8 cellular contexts compared by ENCODE assay signal in genomic region chr7:22357311-22358175, GRCh38. TPM values are rescaled to one million over a fixed set of nuclear protein-coding genes. Genes with fewer than 3 reads are reported as not detected.
DNase-seq lines count a peak whose midpoint lies in the region; ATAC-seq and TF ChIP-seq lines count a peak whose summit lies in the region.

No MANE protein-coding gene starts in this region.

- no peak for TF ChIP-seq CTCF in osteocyte (IDR thresholded peaks at IDR 0.05)

- H3K27me3 ChIP-seq in aorta (ENCODE audit: control insufficient read depth in 1 of 2, insufficient read depth in 2 of 2, low read length in 1 of 2): peaks cover 0 to 6% of the 10 kb centered on the region in 2 donors

- peaks cover 6% of the 10 kb centered on the region for H3K4me1 Mint-ChIP-seq in activated T-cell treated with anti-CD3 and anti-CD28 coated beads, Interleukin-2, amount 50 U/mL, for 4 hours (ENCODE audit: low read depth)
- H3K4me1 Mint-ChIP-seq in osteocyte (ENCODE audit: unreplicated experiment): peaks cover 11% of the 10 kb centered on the region

- WGBS in aorta, 2 donors: 17 to 18% methylated on average over 20 to 23 of the region's 23 CpGs

- no peak for ATAC-seq in activated T-cell treated with anti-CD3 and anti-CD28 coated beads, Interleukin-2, amount 50 U/mL, for 4 hours
- ATAC-seq in esophagus mucosa (peak; percentile 91), GM21737 (IDR thresholded peaks at IDR 0.05; ENCODE audit: unreplicated experiment) (no peak), aorta (ENCODE audit: low FRiP score) (no peak), GM18517 (IDR thresholded peaks at IDR 0.05; ENCODE audit: unreplicated experiment) (no peak)

- H3K36me3 ChIP-seq in aorta (ENCODE audit: control insufficient read depth in 1 of 2, insufficient read depth in 2 of 2, low read length in 1 of 2): no peaks in the 10 kb centered on the region

- H3K4me3 ChIP-seq in aorta (ENCODE audit: low read length in 2 of 2): peak overlapping the region in 1 of 2 donors; percentile 24

- H3K9me3 ChIP-seq in aorta (ENCODE audit: control insufficient read depth, low read length): peaks cover 4% of the 10 kb centered on the region

- intact Hi-C loops in aorta (cut with DNase I): no loop called here

- no peaks in the 10 kb centered on the region for H3K4me1 ChIP-seq in aorta (ENCODE audit: control insufficient read depth in 1 of 2, insufficient read depth in 2 of 2, low read length in 2 of 2)

- no peak for DNase-seq in activated T-cell treated with anti-CD3 and anti-CD28 coated beads, Interleukin-2, amount 50 U/mL, for 4 hours
- DNase-seq in activated T-cell treated with anti-CD3 and anti-CD28 coated beads, Interleukin-2, amount 50 U/mL, for 48 hours: no peak
- DNase-seq in NCI-H774 (lab: John Stamatoyannopoulos, UW) (peak; percentile 68), osteocyte (ENCODE audit: extremely low spot score, unreplicated experiment) (no peak), aorta (no peak)

- H3K9me3 Mint-ChIP-seq in activated T-cell treated with anti-CD3 and anti-CD28 coated beads, Interleukin-2, amount 50 U/mL, for 4 hours: peaks cover 12% of the 10 kb centered on the region
- H3K9me3 Mint-ChIP-seq in osteocyte (ENCODE audit: unreplicated experiment): peaks cover 3% of the 10 kb centered on the region

- H3K27ac ChIP-seq in aorta (ENCODE audit: low read depth in 1 of 2, low read length in 2 of 2): no peak overlapping the region

- H3K27ac Mint-ChIP-seq in osteocyte (ENCODE audit: unreplicated experiment): no peak overlapping the region

- no peaks in the 10 kb centered on the region for H3K36me3 Mint-ChIP-seq in activated T-cell treated with anti-CD3 and anti-CD28 coated beads, Interleukin-2, amount 50 U/mL, for 4 hours (ENCODE audit: insufficient read depth)
- no peaks in the 10 kb centered on the region for H3K36me3 Mint-ChIP-seq in osteocyte (ENCODE audit: unreplicated experiment)

- peak overlapping the region; percentile 59 for H3K4me3 Mint-ChIP-seq in activated T-cell treated with anti-CD3 and anti-CD28 coated beads, Interleukin-2, amount 50 U/mL, for 4 hours
- H3K4me3 Mint-ChIP-seq in osteocyte (ENCODE audit: unreplicated experiment): peak overlapping the region; percentile 70

- H3K27me3 Mint-ChIP-seq in activated T-cell treated with anti-CD3 and anti-CD28 coated beads, Interleukin-2, amount 50 U/mL, for 4 hours (ENCODE audit: low read depth): peaks cover 39% of the 10 kb centered on the region
- peaks cover 33% of the 10 kb centered on the region for H3K27me3 Mint-ChIP-seq in osteocyte (ENCODE audit: unreplicated experiment)

RNA-seq across cellular contexts. Expression of gene RAPGEF5, which starts 0.6 kb away (rescaled TPM):
- 1 to 10 TPM in 1 of 3 donors, under 1 TPM in 2; 0.21 to 1.3 (median 0.56) TPM for total RNA-seq in activated T-cell treated with anti-CD3 and anti-CD28 coated beads, Interleukin-2, amount 50 U/mL, for 4 hours
- total RNA-seq in esophagus mucosa (48.6 TPM), osteocyte (0.21 and 0.27 TPM in 2 replicates), aorta (10 to 100 TPM; 68.1 to 77.1 TPM)
- polyA plus RNA-seq in aorta: 10 to 100 TPM in 1 of 2 donors, 1 to 10 TPM in 1; 8.4 to 21.9 TPM

Comparison
In these comparisons a context has a peak if more than half of its experiments do, and no peak if none do; other contexts are left out.
1. RNA of gene RAPGEF5, which starts 0.6 kb away (total RNA-seq): 68.1 to 77.1 TPM in aorta and 48.6 TPM in esophagus mucosa (single experiment); 0.21 to 1.3 TPM in activated T-cell treated with anti-CD3 and anti-CD28 coated beads, Interleukin-2, amount 50 U/mL, for 4 hours and 0.21 to 0.27 TPM in osteocyte; every median in the first group is over 10 times any median in the second.